ENCODE assay signal across 8 cellular contexts in the genomic region with DNA sequence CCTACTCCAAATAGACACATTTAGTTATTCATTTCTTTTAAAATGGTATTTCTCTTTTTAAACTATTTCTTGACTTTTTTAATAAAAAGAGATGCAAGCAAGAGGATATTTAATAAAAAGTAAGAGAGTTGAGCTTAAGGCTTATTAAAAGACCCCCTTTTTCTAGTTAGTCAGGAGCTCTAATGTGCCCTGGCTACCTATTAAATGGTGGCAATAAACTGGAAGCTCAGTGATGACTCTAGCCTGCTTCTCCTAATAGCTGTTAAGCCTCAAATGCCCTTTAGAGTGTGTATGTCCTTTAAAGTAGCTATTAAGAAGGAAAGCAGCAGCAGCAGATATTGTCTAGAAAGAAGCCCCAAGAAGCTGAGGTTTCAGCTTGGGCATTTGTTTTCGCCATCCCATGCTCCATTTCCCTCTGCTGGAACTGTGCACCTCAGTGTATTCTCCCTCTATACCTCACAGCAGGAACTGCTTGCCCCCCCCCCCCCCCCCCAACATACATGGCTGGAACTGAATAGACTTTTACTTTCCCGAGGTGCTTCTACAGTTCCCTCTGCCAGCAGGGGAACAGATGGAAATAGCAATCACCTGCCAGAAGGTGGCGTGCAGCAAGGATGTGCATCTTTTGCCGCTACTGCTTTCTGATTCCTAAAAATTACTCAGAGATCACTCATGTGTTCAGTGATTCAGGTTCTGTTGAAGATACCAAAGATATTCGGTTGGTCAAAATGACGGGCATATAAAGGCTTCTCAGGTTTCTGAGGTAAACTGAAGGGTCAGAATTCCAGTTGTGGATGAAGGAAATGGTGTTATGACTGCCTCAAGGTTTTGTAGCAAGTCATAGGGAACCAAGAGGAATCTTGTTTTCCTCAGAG. TPM values are rescaled to one million over a fixed set of nuclear protein-coding genes. Genes with fewer than 3 reads are reported as not detected.
DNase-seq lines count a peak whose midpoint lies in the region; ATAC-seq and TF ChIP-seq lines count a peak whose summit lies in the region.

No MANE protein-coding gene starts in this region.

- no peaks in the 10 kb centered on the region for H3K9me3 ChIP-seq in CD4-positive, CD25-positive, alpha-beta regulatory T cell (ENCODE audit: control insufficient read depth in 2 of 2, low read length in 2 of 2)
- no peaks in the 10 kb centered on the region for H3K9me3 ChIP-seq in Panc1 (ENCODE audit: control insufficient read depth, insufficient read depth, low read depth, low read length)
- no peaks in the 10 kb centered on the region for H3K9me3 ChIP-seq in gastrocnemius medialis

- intact Hi-C loops in Panc1 (cut with micrococcal nuclease; ENCODE audit: unreplicated experiment) = loop anchor here (2.0 kb wide), 2 partner anchors 103 to 245 kb away; no protein-coding TSS in a partner anchor
- intact Hi-C loops in activated naive CD4-positive, alpha-beta T cell treated with anti-CD3 and anti-CD28 coated beads for 36 hours (cut with micrococcal nuclease) = loop anchor here (1.0 to 2.0 kb wide), 2 partner anchors 103 to 244 kb away; no protein-coding TSS in a partner anchor
- intact Hi-C loops in left ventricle myocardium superior (cut with micrococcal nuclease) = loop anchor here (5.0 kb wide), 2 partner anchors 101 to 246 kb away; no protein-coding TSS in a partner anchor
- intact Hi-C loops in gastrocnemius medialis (cut with DNase I; ENCODE audit: low total_unique reads) = loop anchor here (2.0 to 10.0 kb wide), 3 partner anchors 103 to 246 kb away; no protein-coding TSS in a partner anchor

- no peaks in the 10 kb centered on the region for H3K4me1 Mint-ChIP-seq in CD4-positive, CD25-positive, alpha-beta regulatory T cell
- H3K4me1 Mint-ChIP-seq in activated naive CD4-positive, alpha-beta T cell treated with anti-CD3 and anti-CD28 coated beads for 36 hours (ENCODE audit: low read depth) = no peaks in the 10 kb centered on the region

- BruUV-seq in Panc1 (replicated peaks; lab: Mats Ljungman, UMichigan) = no TSS peak

- H3K27me3 ChIP-seq in CD4-positive, CD25-positive, alpha-beta regulatory T cell (ENCODE audit: control insufficient read depth, insufficient read depth, low read length) = peaks cover 18% of the 10 kb centered on the region
- H3K27me3 ChIP-seq in Panc1 (ENCODE audit: control insufficient read depth, insufficient read depth, low read length) = peaks cover 12% of the 10 kb centered on the region
- H3K27me3 ChIP-seq in gastrocnemius medialis = peaks cover 0 to 4% (median 0%) of the 10 kb centered on the region in 3 donors

- no peaks in the 10 kb centered on the region for H3K4me1 ChIP-seq in CD4-positive, CD25-positive, alpha-beta regulatory T cell (ENCODE audit: control insufficient read depth, insufficient read depth, low read length, poor library complexity, severe bottlenecking)
- H3K4me1 ChIP-seq in Panc1 (ENCODE audit: control insufficient read depth, insufficient read depth, low read length) = no peaks in the 10 kb centered on the region
- no peaks in the 10 kb centered on the region for H3K4me1 ChIP-seq in gastrocnemius medialis

- TF ChIP-seq POLR2A in gastrocnemius medialis (IDR thresholded peaks at IDR 0.05) = no peak

- H3K36me3 Mint-ChIP-seq in CD4-positive, CD25-positive, alpha-beta regulatory T cell = no peaks in the 10 kb centered on the region
- H3K36me3 Mint-ChIP-seq in activated naive CD4-positive, alpha-beta T cell treated with anti-CD3 and anti-CD28 coated beads for 36 hours (ENCODE audit: low read depth) = no peaks in the 10 kb centered on the region

- ATAC-seq in CD4-positive, CD25-positive, alpha-beta regulatory T cell (ENCODE audit: low read depth in 2 of 2) = no peak
- ATAC-seq in GM18909 (IDR thresholded peaks at IDR 0.05; ENCODE audit: poor library complexity, unreplicated experiment) = peak; percentile 82
- ATAC-seq in Panc1 = no peak; the same call in 1 of the 2 replicates
- peak; percentile 61 for ATAC-seq in left ventricle myocardium superior
- ATAC-seq in gastrocnemius medialis = peak in 1 of 2 donors; percentile 39
- ATAC-seq in GM21786 (IDR thresholded peaks at IDR 0.05; ENCODE audit: unreplicated experiment) = no peak

- H3K27ac Mint-ChIP-seq in CD4-positive, CD25-positive, alpha-beta regulatory T cell = no peak overlapping the region
- H3K27ac Mint-ChIP-seq in activated naive CD4-positive, alpha-beta T cell treated with anti-CD3 and anti-CD28 coated beads for 36 hours = no peak overlapping the region

- TF ChIP-seq CTCF in Panc1 (IDR thresholded peaks at IDR 0.05) (peak; percentile 83), gastrocnemius medialis (IDR thresholded peaks at IDR 0.05 in 4 of 5, conservative IDR thresholded peaks at IDR 0.05 in 1 of 5) (peak in 3 of 5 experiments; percentile 28 to 63 (median 54))

- no peak overlapping the region for H3K4me3 ChIP-seq in CD4-positive, CD25-positive, alpha-beta regulatory T cell (ENCODE audit: low read depth, low read length)
- H3K4me3 ChIP-seq in Panc1 (ENCODE audit: low read depth in 2 of 2, low read length in 2 of 2) (peak overlapping the region in 1 of 2 experiments; percentile 30; a peak in 1 of 4 replicates), gastrocnemius medialis (no peak overlapping the region)

- CTCF ChIA-PET in Panc1 (lab: Charles Lee) = interaction anchor here (0.7 kb wide), 2 partner anchors 193 to 207 kb away, joined by 3 to 4 read pairs; no protein-coding TSS in a partner anchor
- CTCF ChIA-PET in activated naive CD4-positive, alpha-beta T cell treated with anti-CD3 and anti-CD28 coated beads for 36 hours (lab: Charles Lee) = interaction anchor here (0.6 to 3.1 kb wide), 8 partner anchors 10 to 249 kb away, joined by 3 to 13 read pairs (median 4); no protein-coding TSS in a partner anchor

- peaks cover 26% of the 10 kb centered on the region for H3K27me3 Mint-ChIP-seq in CD4-positive, CD25-positive, alpha-beta regulatory T cell
- peaks cover 23% of the 10 kb centered on the region for H3K27me3 Mint-ChIP-seq in activated naive CD4-positive, alpha-beta T cell treated with anti-CD3 and anti-CD28 coated beads for 36 hours (ENCODE audit: low read depth)

- no peak overlapping the region for H3K4me3 Mint-ChIP-seq in CD4-positive, CD25-positive, alpha-beta regulatory T cell
- H3K4me3 Mint-ChIP-seq in activated naive CD4-positive, alpha-beta T cell treated with anti-CD3 and anti-CD28 coated beads for 36 hours = no peak overlapping the region

- DNase-seq in CD4-positive, CD25-positive, alpha-beta regulatory T cell = peak; percentile 1 to 53 (median 3)
- peak; percentile 94 for DNase-seq in HS-5 (ENCODE audit: low read depth)
- no peak for DNase-seq in Panc1 (ENCODE audit: low read depth, low spot score)
- peak; percentile 64 for DNase-seq in activated naive CD4-positive, alpha-beta T cell treated with anti-CD3 and anti-CD28 coated beads for 36 hours
- DNase-seq in left ventricle myocardium superior = peak; percentile 68
- peak in 1 of 2 donors; percentile 6 for DNase-seq in gastrocnemius medialis

- in situ Hi-C loops in Panc1 (cut with HindIII; ENCODE audit: low pct_unique_long_range_greater_than_20kb, low sequenced_read_pairs) = no loop called here
- in situ Hi-C loops in gastrocnemius medialis (cut with MboI; ENCODE audit: low sequenced_read_pairs in 4 of 4) = loop anchor here in 1 of 4 donors (25.0 kb wide), 1 partner anchor 184 kb away; no protein-coding TSS in a partner anchor

- no peaks in the 10 kb centered on the region for H3K9me3 Mint-ChIP-seq in CD4-positive, CD25-positive, alpha-beta regulatory T cell
- H3K9me3 Mint-ChIP-seq in activated naive CD4-positive, alpha-beta T cell treated with anti-CD3 and anti-CD28 coated beads for 36 hours = no peaks in the 10 kb centered on the region

- no peaks in the 10 kb centered on the region for H3K36me3 ChIP-seq in CD4-positive, CD25-positive, alpha-beta regulatory T cell (ENCODE audit: control insufficient read depth, insufficient read depth, low read length)
- no peaks in the 10 kb centered on the region for H3K36me3 ChIP-seq in Panc1 (ENCODE audit: control insufficient read depth, insufficient read depth, low read length)
- no peaks in the 10 kb centered on the region for H3K36me3 ChIP-seq in gastrocnemius medialis

- POLR2A ChIA-PET in Panc1 (lab: Charles Lee) = no interaction called here

- no peak overlapping the region for H3K27ac ChIP-seq in CD4-positive, CD25-positive, alpha-beta regulatory T cell (ENCODE audit: insufficient read depth, low read length, poor library complexity, severe bottlenecking)
- H3K27ac ChIP-seq in Panc1 (ENCODE audit: low read length) = no peak overlapping the region
- H3K27ac ChIP-seq in gastrocnemius medialis = no peak overlapping the region

RNA-seq across cellular contexts. Expression of gene RGS4, which starts 2.5 kb away (rescaled TPM):
- total RNA-seq in CD4-positive, CD25-positive, alpha-beta regulatory T cell = not detected
- polyA plus RNA-seq in CD4-positive, CD25-positive, alpha-beta regulatory T cell = not detected
- total RNA-seq in Panc1 (2021; ENCODE audit: unreplicated experiment) (0.26 TPM), left ventricle myocardium superior (0.52 TPM), gastrocnemius medialis (not detected)
- polyA plus RNA-seq in Panc1 (2012; ENCODE audit: insufficient read length) = 0.29 TPM
- not detected for total RNA-seq in activated naive CD4-positive, alpha-beta T cell treated with anti-CD3 and anti-CD28 coated beads for 36 hours

Comparison
In these comparisons a context has a peak if more than half of its experiments do, and no peak if none do; other contexts are left out.
1. ATAC-seq: peak in GM18909 (single experiment) and left ventricle myocardium superior (single experiment); none in CD4-positive, CD25-positive, alpha-beta regulatory T cell (0 of 2), Panc1 (single experiment) and GM21786 (single experiment).